In genomic region chr9:95626885-95627558, GRCh38 we compare ENCODE assay signal across 8 cellular contexts.
DNase-seq lines count a peak whose midpoint lies in the region; ATAC-seq and TF ChIP-seq lines count a peak whose summit lies in the region.

No MANE protein-coding gene starts in this region.

- no peak overlapping the region for H4K8ac ChIP-seq in mesendoderm (ENCODE audit: low read depth, low read length)

- H3K36me3 ChIP-seq in mesendoderm (ENCODE audit: control insufficient read depth, insufficient read depth, low read length), result no peaks in the 10 kb centered on the region

- no peak overlapping the region for H2AK5ac ChIP-seq in mesendoderm (ENCODE audit: low read length)

- no peaks in the 10 kb centered on the region for H3K27me3 ChIP-seq in mesendoderm (ENCODE audit: insufficient read depth, low read length, poor library complexity)

- H3K4me1 Mint-ChIP-seq in activated naive CD4-positive, alpha-beta T cell treated with anti-CD3 and anti-CD28 coated beads, Interleukin-2, amount 10 ng/mL, durations not matched to agents 7 days and 5 days, result peaks cover 22% of the 10 kb centered on the region
- H3K4me1 Mint-ChIP-seq in MCF 10A (ENCODE audit: insufficient read depth, unreplicated experiment), result no peaks in the 10 kb centered on the region

- no peak overlapping the region for H3K4me3 ChIP-seq in mesendoderm (ENCODE audit: low read length)

- no peak overlapping the region for H3K23ac ChIP-seq in mesendoderm (ENCODE audit: low read length)

- DNase-seq in NOMO-1 treated with DMSO at 0.1 percent for 48 hours (lab: John Stamatoyannopoulos, UW; ENCODE audit: unreplicated experiment) (peak; percentile 15), lung microvascular endothelial cell (ENCODE audit: low read depth in 2 of 2) (peak; percentile 75 to 93), MCF 10A (ENCODE audit: unreplicated experiment) (no peak), cerebellar nuclear complex (lab: John Stamatoyannopoulos, UW) (no peak), mesendoderm (no peak)
- DNase-seq in activated naive CD4-positive, alpha-beta T cell treated with anti-CD3 and anti-CD28 coated beads, Interleukin-2, amount 10 ng/mL, durations not matched to agents 7 days and 5 days, result peak; percentile 44
- DNase-seq in stimulated activated CD8-positive, alpha-beta memory T cell treated with anti-CD3 and anti-CD28 coated beads, Interleukin-2, amount 100 ng/mL, for 48 hours (ENCODE audit: low read depth in 2 of 2), result peak; percentile 12 to 17

- CTCF ChIA-PET in activated naive CD4-positive, alpha-beta T cell treated with anti-CD3 and anti-CD28 coated beads, Interleukin-2, amount 10 ng/mL, durations not matched to agents 7 days and 5 days (lab: Charles Lee), result interaction anchor here (0.5 kb wide), 1 partner anchor 631 kb away, joined by 3 read pairs; no protein-coding TSS in a partner anchor
- CTCF ChIA-PET in MCF 10A (lab: Yijun Ruan, JAX), result no interaction called here

- no peaks in the 10 kb centered on the region for H3K36me3 Mint-ChIP-seq in activated naive CD4-positive, alpha-beta T cell treated with anti-CD3 and anti-CD28 coated beads, Interleukin-2, amount 10 ng/mL, durations not matched to agents 7 days and 5 days
- no peaks in the 10 kb centered on the region for H3K36me3 Mint-ChIP-seq in MCF 10A (ENCODE audit: insufficient read depth, unreplicated experiment)

- peak overlapping the region; percentile 67 for H3K27ac Mint-ChIP-seq in activated naive CD4-positive, alpha-beta T cell treated with anti-CD3 and anti-CD28 coated beads, Interleukin-2, amount 10 ng/mL, durations not matched to agents 7 days and 5 days
- H3K27ac Mint-ChIP-seq in MCF 10A (ENCODE audit: low read depth, unreplicated experiment), result no peak overlapping the region

- peaks cover 21% of the 10 kb centered on the region for H3K27me3 Mint-ChIP-seq in activated naive CD4-positive, alpha-beta T cell treated with anti-CD3 and anti-CD28 coated beads, Interleukin-2, amount 10 ng/mL, durations not matched to agents 7 days and 5 days
- H3K27me3 Mint-ChIP-seq in MCF 10A (ENCODE audit: insufficient read depth, unreplicated experiment), result no peaks in the 10 kb centered on the region

- H3K4me3 Mint-ChIP-seq in activated naive CD4-positive, alpha-beta T cell treated with anti-CD3 and anti-CD28 coated beads, Interleukin-2, amount 10 ng/mL, durations not matched to agents 7 days and 5 days, result no peak overlapping the region
- no peak overlapping the region for H3K4me3 Mint-ChIP-seq in MCF 10A (ENCODE audit: unreplicated experiment)

- intact Hi-C loops in MCF 10A (cut with micrococcal nuclease), result no loop called here

- no peaks in the 10 kb centered on the region for H3K79me1 ChIP-seq in mesendoderm (ENCODE audit: low read length)

- H3K4me1 ChIP-seq in mesendoderm (ENCODE audit: control insufficient read depth, low read depth, low read length), result no peaks in the 10 kb centered on the region

- peaks cover 14% of the 10 kb centered on the region for H3K9me3 Mint-ChIP-seq in activated naive CD4-positive, alpha-beta T cell treated with anti-CD3 and anti-CD28 coated beads, Interleukin-2, amount 10 ng/mL, durations not matched to agents 7 days and 5 days
- no peaks in the 10 kb centered on the region for H3K9me3 Mint-ChIP-seq in MCF 10A (ENCODE audit: unreplicated experiment)

- H3K9ac ChIP-seq in mesendoderm (ENCODE audit: low read length), result no peak overlapping the region

- no peak overlapping the region for H3K27ac ChIP-seq in mesendoderm (ENCODE audit: low read depth, low read length)

- no peak for ATAC-seq in GM18519 (IDR thresholded peaks at IDR 0.05; ENCODE audit: low FRiP score, unreplicated experiment)

- WGBS in mesendoderm (ENCODE audit: extremely low coverage, insufficient coverage, low lambda C conversion rate), result no CpG with 5 or more reads among the region's 21 CpGs

- no TSS peak for BruUV-seq in MCF 10A (replicated peaks; lab: Mats Ljungman, UMichigan)

- H2BK120ac ChIP-seq in mesendoderm (ENCODE audit: low read depth, low read length), result no peak overlapping the region

- no peak overlapping the region for H2BK5ac ChIP-seq in mesendoderm (ENCODE audit: low read length)

- TF ChIP-seq CTCF in MCF 10A (IDR thresholded peaks at IDR 0.05; ENCODE audit: unreplicated experiment), result no peak

- no peaks in the 10 kb centered on the region for H3K79me2 ChIP-seq in mesendoderm (ENCODE audit: control insufficient read depth, insufficient read depth, low read length)

- H3K4me2 ChIP-seq in mesendoderm (ENCODE audit: low read length), result no peak overlapping the region

- H4K5ac ChIP-seq in mesendoderm (ENCODE audit: low read length), result no peak overlapping the region

- H3K4ac ChIP-seq in mesendoderm (ENCODE audit: low read depth, low read length), result no peak overlapping the region

- H3K56ac ChIP-seq in mesendoderm (ENCODE audit: low read length), result no peak overlapping the region

- no peak overlapping the region for H2BK15ac ChIP-seq in mesendoderm (replicated peaks; ENCODE audit: low read depth)

- no peak overlapping the region for H3K18ac ChIP-seq in mesendoderm (ENCODE audit: low read length)

- POLR2A ChIA-PET in MCF 10A (lab: Yijun Ruan, JAX), result no interaction called here

Comparison
In these comparisons a context has a peak if more than half of its experiments do, and no peak if none do; other contexts are left out.
1. DNase-seq: peak in NOMO-1 treated with DMSO at 0.1 percent for 48 hours (single experiment), activated naive CD4-positive, alpha-beta T cell treated with anti-CD3 and anti-CD28 coated beads, Interleukin-2, amount 10 ng/mL, durations not matched to agents 7 days and 5 days (single experiment), lung microvascular endothelial cell (2 of 2) and stimulated activated CD8-positive, alpha-beta memory T cell treated with anti-CD3 and anti-CD28 coated beads, Interleukin-2, amount 100 ng/mL, for 48 hours (2 of 2); none in MCF 10A (single experiment), cerebellar nuclear complex (0 of 2) and mesendoderm (single experiment).